Comparison of ENCODE assay signal across 22 cellular contexts in genomic region chr2:109282865-109283264, GRCh38.
"Had no signal": no experiment of that assay in that cellular context is flagged by ENCODE, and none has a peak within 500 bp of the region (broad histone marks: within the 10 kb centered on the region; RNA-seq: fewer than 3 reads in every experiment).

No MANE protein-coding gene starts in this region.

- H3K36me3 Mint-ChIP-seq: natural killer cell; stimulated activated memory B cell treated with anti-CD40 and anti-IgM and Interleukin-4, amounts not matched to agents 10 μg/mL and 1 μg/mL and 100 μg/mL, for 72 hours; type B pancreatic cell had no signal

- H3K27ac ChIP-seq: gastrocnemius medialis, heart right ventricle, parathyroid adenoma, psoas muscle, right lobe of liver, spleen, stomach had no signal

- H3K4me3 ChIP-seq: gastrocnemius medialis, heart right ventricle, mucosa of descending colon, psoas muscle, right lobe of liver, spleen, stomach had no signal

- H3K9me3 Mint-ChIP-seq: natural killer cell; neural crest cell; stimulated activated memory B cell treated with anti-CD40 and anti-IgM and Interleukin-4, amounts not matched to agents 10 μg/mL and 1 μg/mL and 100 μg/mL, for 72 hours; type B pancreatic cell had no signal

- H3K9me3 ChIP-seq: gastrocnemius medialis, heart right ventricle, mucosa of descending colon, psoas muscle, right lobe of liver, spleen, stomach had no signal

- H3K4me1 Mint-ChIP-seq: natural killer cell; neural crest cell; stimulated activated memory B cell treated with anti-CD40 and anti-IgM and Interleukin-4, amounts not matched to agents 10 μg/mL and 1 μg/mL and 100 μg/mL, for 72 hours had no signal

- DNase-seq: effector memory CD4-positive, alpha-beta T cell; gastrocnemius medialis; heart right ventricle; hypothalamus; kidney glomerular epithelial cell; mammary epithelial cell; mucosa of descending colon; natural killer cell; psoas muscle; retina; right lobe of liver; spleen; stimulated activated CD4-positive, alpha-beta T cell treated with anti-CD3 and anti-CD28 coated beads, Interleukin-15, amount 100 ng/mL, for 24 hours; stimulated activated CD4-positive, alpha-beta T cell treated with anti-CD3 and anti-CD28 coated beads, Interleukin-1b, Interleukin-23, amount 100 ng/mL, for 48 hours; stimulated activated CD4-positive, alpha-beta T cell treated with anti-CD3 and anti-CD28 coated beads, Interleukin-4, amount 100 ng/mL, for 24 hours; stomach; substantia nigra had no signal

- ATAC-seq: esophagus mucosa; gastrocnemius medialis; heart right ventricle; mucosa of descending colon; natural killer cell; psoas muscle; right lobe of liver; stimulated activated memory B cell treated with anti-CD40 and anti-IgM and Interleukin-4, amounts not matched to agents 10 μg/mL and 1 μg/mL and 100 μg/mL, for 72 hours had no signal

- H3K27ac Mint-ChIP-seq: stimulated activated memory B cell treated with anti-CD40 and anti-IgM and Interleukin-4, amounts not matched to agents 10 μg/mL and 1 μg/mL and 100 μg/mL, for 72 hours; type B pancreatic cell had no signal

- H3K4me3 Mint-ChIP-seq: natural killer cell; neural crest cell; stimulated activated memory B cell treated with anti-CD40 and anti-IgM and Interleukin-4, amounts not matched to agents 10 μg/mL and 1 μg/mL and 100 μg/mL, for 72 hours; type B pancreatic cell had no signal

- H3K27me3 ChIP-seq: gastrocnemius medialis, heart right ventricle, right lobe of liver, spleen, stomach had no signal

- H3K4me1 ChIP-seq: right lobe of liver had no signal

- H3K36me3 ChIP-seq: gastrocnemius medialis, heart right ventricle, right lobe of liver, spleen, stomach had no signal
